In the genomic region with DNA sequence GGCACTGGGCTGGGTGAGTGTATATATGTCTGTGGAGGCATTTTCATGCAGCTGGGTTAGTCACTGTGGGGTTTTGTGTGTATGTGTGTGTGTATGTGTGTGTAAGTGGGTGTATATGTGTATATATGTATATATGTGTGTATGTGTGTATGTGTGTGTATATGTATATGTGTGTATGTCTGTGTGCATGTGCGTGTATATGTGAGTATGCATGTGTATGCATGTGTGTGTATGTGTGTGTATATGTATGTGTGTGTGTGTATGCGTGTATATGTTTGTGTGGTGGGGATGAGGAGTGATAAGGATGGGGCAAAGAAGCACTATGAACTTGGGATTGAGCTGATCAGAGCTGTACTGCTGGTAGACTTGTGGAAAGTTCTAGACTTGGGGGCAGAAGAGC, we compare ENCODE assay signal across 17 cellular contexts. TPM values are rescaled to one million over a fixed set of nuclear protein-coding genes. Genes with fewer than 3 reads are reported as not detected.
"Had no signal": no experiment of that assay in that cellular context is flagged by ENCODE, and none has a peak within 500 bp of the region (broad histone marks: within the 10 kb centered on the region; RNA-seq: fewer than 3 reads in every experiment).

No MANE protein-coding gene starts in this region.

- H3K4me3 ChIP-seq: colonic mucosa, gastroesophageal sphincter, left ventricle myocardium inferior, sigmoid colon had no signal

- H3K4me1 ChIP-seq: colonic mucosa had no signal

- H3K27ac Mint-ChIP-seq: activated T-cell treated with anti-CD3 and anti-CD28 coated beads, Interleukin-2, amount 50 U/mL, for 24 hours; memory B cell; nephron progenitor cell had no signal

- DNase-seq: activated CD4-positive, alpha-beta T cell treated with anti-CD3 and anti-CD28 coated beads for 48 hours; activated effector memory CD4-positive, alpha-beta T cell treated with Interleukin-2 at 50 U/mL for 16 hours; caudate nucleus; colonic mucosa; kidney; left ventricle myocardium inferior; nephron progenitor cell; stimulated activated CD4-positive, alpha-beta T cell treated with anti-CD3 and anti-CD28 coated beads, Interleukin-2, amount 100 ng/mL, for 24 hours; stimulated activated naive CD8-positive, alpha-beta T cell treated with anti-CD3 and anti-CD28 coated beads, Interleukin-15, Interleukin-2, amounts not matched to agents 100 U/mL and 50 U/mL, for 24 hours had no signal

- ATAC-seq: gastroesophageal sphincter had no signal

- H3K36me3 ChIP-seq: colonic mucosa, gastroesophageal sphincter, left ventricle myocardium inferior, sigmoid colon had no signal

- H3K9me3 ChIP-seq: colonic mucosa, gastroesophageal sphincter, left ventricle myocardium inferior, sigmoid colon had no signal

- H3K36me3 Mint-ChIP-seq: memory B cell had no signal

- H3K27ac ChIP-seq: gastroesophageal sphincter had no signal

- H3K27me3 Mint-ChIP-seq: activated T-cell treated with anti-CD3 and anti-CD28 coated beads, Interleukin-2, amount 50 U/mL, for 24 hours had no signal

- H3K4me3 Mint-ChIP-seq: activated T-cell treated with anti-CD3 and anti-CD28 coated beads, Interleukin-2, amount 50 U/mL, for 24 hours; memory B cell; nephron progenitor cell had no signal

- FAIRE-seq: kidney had no signal

- H3K9me3 Mint-ChIP-seq: activated T-cell treated with anti-CD3 and anti-CD28 coated beads, Interleukin-2, amount 50 U/mL, for 24 hours; memory B cell; nephron progenitor cell had no signal

- H3K27me3 ChIP-seq: colonic mucosa, gastroesophageal sphincter, sigmoid colon had no signal

RNA-seq across cellular contexts. Expression of a gene that starts 45.1 kb away (rescaled TPM):
- total RNA-seq: gastroesophageal sphincter, left ventricle myocardium inferior, osteoblast, pulmonary artery endothelial cell, sigmoid colon, temporal lobe, ureter had no signal

RNA-seq across cellular contexts. Expression of a gene that starts 58.8 kb away (rescaled TPM):
- total RNA-seq: osteoblast had no signal
